ENCODE assay signal across 1 cellular context in the genomic region with DNA sequence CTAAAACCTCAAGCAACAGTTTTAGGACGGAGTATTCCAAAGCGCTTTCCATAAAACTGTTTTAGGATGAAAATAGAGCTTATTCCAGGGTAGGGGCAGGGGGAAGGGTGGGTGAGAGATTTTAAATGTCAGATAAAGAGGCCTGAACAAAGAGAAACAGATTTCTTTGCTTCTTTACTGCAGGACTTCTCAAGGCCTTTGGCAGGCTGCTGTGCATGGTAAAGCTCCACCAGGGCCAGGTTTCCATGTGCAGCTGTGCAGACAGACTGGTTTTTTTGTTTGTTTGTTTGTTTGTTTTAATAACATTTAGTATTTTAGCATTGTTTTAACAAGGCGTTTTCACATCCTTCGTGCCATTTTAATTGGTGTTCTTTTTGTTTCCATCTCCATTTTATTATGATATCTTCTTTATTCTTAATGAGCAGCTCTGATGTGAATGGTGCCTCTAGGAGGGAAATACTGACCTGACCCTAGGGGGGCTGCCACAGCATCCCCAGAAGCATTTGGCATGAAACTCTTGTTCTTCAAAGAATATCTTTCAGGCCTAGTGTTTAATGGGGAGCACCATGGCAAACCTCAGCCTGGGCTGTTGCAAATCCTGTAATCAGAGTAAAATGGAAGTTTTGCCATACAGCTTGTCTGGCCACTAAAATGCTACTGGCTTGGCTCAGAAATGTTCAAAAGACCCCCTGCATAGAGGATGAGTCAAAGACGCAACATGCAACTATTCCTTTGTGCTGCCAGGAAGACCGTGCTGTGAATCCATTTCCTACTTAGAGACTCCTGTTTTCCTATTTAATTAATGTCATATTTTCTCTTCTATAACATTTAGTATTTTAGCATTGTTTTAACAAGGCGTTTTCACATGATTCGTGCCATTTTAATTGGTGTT.
TF ChIP-seq lines count a peak whose summit lies in the region.

No MANE protein-coding gene starts in this region.

TF ChIP-seq in HepG2, 621 proteins besides CTCF, POLR2A, EP300 and RAD21:
- TF ChIP-seq FOXO1 (CRISPR knock-in tag; IDR thresholded peaks at IDR 0.05), result no peak
- TF ChIP-seq SRSF4 (IDR thresholded peaks at IDR 0.05; ENCODE audit: low read depth, low read length, poor library complexity, severe bottlenecking), result no peak
- TF ChIP-seq, protein P1, sequence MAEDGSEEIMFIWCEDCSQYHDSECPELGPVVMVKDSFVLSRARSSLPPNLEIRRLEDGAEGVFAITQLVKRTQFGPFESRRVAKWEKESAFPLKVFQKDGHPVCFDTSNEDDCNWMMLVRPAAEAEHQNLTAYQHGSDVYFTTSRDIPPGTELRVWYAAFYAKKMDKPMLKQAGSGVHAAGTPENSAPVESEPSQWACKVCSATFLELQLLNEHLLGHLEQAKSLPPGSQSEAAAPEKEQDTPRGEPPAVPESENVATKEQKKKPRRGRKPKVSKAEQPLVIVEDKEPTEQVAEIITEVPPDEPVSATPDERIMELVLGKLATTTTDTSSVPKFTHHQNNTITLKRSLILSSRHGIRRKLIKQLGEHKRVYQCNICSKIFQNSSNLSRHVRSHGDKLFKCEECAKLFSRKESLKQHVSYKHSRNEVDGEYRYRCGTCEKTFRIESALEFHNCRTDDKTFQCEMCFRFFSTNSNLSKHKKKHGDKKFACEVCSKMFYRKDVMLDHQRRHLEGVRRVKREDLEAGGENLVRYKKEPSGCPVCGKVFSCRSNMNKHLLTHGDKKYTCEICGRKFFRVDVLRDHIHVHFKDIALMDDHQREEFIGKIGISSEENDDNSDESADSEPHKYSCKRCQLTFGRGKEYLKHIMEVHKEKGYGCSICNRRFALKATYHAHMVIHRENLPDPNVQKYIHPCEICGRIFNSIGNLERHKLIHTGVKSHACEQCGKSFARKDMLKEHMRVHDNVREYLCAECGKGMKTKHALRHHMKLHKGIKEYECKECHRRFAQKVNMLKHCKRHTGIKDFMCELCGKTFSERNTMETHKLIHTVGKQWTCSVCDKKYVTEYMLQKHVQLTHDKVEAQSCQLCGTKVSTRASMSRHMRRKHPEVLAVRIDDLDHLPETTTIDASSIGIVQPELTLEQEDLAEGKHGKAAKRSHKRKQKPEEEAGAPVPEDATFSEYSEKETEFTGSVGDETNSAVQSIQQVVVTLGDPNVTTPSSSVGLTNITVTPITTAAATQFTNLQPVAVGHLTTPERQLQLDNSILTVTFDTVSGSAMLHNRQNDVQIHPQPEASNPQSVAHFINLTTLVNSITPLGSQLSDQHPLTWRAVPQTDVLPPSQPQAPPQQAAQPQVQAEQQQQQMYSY (CRISPR knock-in tag; IDR thresholded peaks at IDR 0.05), result no peak
- TF ChIP-seq, protein P2, sequence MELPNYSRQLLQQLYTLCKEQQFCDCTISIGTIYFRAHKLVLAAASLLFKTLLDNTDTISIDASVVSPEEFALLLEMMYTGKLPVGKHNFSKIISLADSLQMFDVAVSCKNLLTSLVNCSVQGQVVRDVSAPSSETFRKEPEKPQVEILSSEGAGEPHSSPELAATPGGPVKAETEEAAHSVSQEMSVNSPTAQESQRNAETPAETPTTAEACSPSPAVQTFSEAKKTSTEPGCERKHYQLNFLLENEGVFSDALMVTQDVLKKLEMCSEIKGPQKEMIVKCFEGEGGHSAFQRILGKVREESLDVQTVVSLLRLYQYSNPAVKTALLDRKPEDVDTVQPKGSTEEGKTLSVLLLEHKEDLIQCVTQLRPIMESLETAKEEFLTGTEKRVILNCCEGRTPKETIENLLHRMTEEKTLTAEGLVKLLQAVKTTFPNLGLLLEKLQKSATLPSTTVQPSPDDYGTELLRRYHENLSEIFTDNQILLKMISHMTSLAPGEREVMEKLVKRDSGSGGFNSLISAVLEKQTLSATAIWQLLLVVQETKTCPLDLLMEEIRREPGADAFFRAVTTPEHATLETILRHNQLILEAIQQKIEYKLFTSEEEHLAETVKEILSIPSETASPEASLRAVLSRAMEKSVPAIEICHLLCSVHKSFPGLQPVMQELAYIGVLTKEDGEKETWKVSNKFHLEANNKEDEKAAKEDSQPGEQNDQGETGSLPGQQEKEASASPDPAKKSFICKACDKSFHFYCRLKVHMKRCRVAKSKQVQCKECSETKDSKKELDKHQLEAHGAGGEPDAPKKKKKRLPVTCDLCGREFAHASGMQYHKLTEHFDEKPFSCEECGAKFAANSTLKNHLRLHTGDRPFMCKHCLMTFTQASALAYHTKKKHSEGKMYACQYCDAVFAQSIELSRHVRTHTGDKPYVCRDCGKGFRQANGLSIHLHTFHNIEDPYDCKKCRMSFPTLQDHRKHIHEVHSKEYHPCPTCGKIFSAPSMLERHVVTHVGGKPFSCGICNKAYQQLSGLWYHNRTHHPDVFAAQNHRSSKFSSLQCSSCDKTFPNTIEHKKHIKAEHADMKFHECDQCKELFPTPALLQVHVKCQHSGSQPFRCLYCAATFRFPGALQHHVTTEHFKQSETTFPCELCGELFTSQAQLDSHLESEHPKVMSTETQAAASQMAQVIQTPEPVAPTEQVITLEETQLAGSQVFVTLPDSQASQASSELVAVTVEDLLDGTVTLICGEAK (IDR thresholded peaks at IDR 0.05), result no peak
- TF ChIP-seq, protein P2 (CRISPR knock-in tag; IDR thresholded peaks at IDR 0.05), result no peak
- no peak for TF ChIP-seq ZNF557 (CRISPR knock-in tag; IDR thresholded peaks at IDR 0.05)
